In the genomic region with DNA sequence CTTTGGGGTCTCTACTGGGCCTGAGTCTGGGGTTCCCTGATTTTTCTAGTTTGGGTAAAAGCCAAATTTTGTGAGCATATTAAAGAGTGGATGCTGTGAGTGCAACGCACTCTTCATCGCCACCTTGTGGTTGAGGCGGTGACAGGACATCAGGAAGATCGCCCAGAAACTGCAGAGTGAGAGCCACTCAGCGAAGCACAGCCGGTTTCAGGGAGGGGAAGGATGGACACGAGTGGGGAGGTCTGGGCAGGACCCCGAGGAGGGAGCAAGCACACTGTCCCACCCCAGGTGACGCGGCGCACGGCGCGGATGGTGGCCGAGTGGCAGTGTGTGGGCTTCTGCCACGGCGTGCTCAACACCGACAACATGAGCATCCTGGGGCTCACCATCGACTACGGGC, we compare ENCODE assay signal across 1 cellular context.
TF ChIP-seq lines count a peak whose summit lies in the region.

No MANE protein-coding gene starts in this region.

TF ChIP-seq in HEK293, 187 proteins besides CTCF, POLR2A, EP300 and RAD21 (continued from another document):
- no peak for TF ChIP-seq ZBTB44 (tag by site-specific recombination; IDR thresholded peaks at IDR 0.05)
- no peak for TF ChIP-seq ELK4 (IDR thresholded peaks at IDR 0.05; ENCODE audit: borderline replicate concordance, low read depth, low read length)
- no peak for TF ChIP-seq GLIS1 (tag by site-specific recombination; IDR thresholded peaks at IDR 0.05)
- peak; percentile 31; the same call in 1 of the 2 replicates for TF ChIP-seq ZNF768 (tag by site-specific recombination; IDR thresholded peaks at IDR 0.05)
- peak; percentile 32; the same call in 1 of the 2 replicates for TF ChIP-seq KLF8 (tag by site-specific recombination; IDR thresholded peaks at IDR 0.05)
- TF ChIP-seq ZNF354C (tag by site-specific recombination; IDR thresholded peaks at IDR 0.05; ENCODE audit: borderline replicate concordance, low read depth): no peak
